In the genomic region with DNA sequence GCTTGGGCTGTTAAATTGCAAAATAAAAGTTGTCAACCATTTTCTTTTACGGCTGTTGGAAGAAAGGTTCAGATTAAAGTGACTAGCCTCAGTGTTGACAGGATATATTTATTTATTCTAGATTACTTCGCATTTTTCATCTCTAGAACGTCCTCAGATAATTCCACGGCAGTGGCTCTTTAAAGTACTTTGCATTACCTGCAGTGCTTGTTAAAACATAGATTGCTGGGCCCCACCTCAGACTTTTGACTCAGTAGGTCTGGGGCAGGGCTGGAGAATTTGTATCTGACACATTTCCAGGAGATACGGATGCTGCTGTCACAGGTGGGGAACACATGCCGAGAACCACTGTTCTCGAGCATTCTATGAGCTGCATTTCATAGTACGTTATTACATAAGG, we compare ENCODE assay signal across 9 cellular contexts.
"Had no signal": no experiment of that assay in that cellular context is flagged by ENCODE, and none has a peak within 500 bp of the region (broad histone marks: within the 10 kb centered on the region; RNA-seq: fewer than 3 reads in every experiment).

No MANE protein-coding gene starts in this region.

- H3K27ac ChIP-seq: GM23248, HL-60 had no signal

- ATAC-seq: HCT116, HepG2 had no signal

- H3K9me3 Mint-ChIP-seq: IgD-negative memory B cell had no signal

- DNase-seq: GM23248, GOT3, H7, HFFc6 had no signal

- H3K9ac ChIP-seq: GM23248 had no signal

- H3K36me3 Mint-ChIP-seq: IgD-negative memory B cell had no signal

- H2AFZ ChIP-seq: GM23248 had no signal

- H3K4me3 ChIP-seq: GM23248, HAP-1 had no signal

- H3K9me3 ChIP-seq: HAP-1 had no signal

- H3K27ac Mint-ChIP-seq: HFFc6, IgD-negative memory B cell had no signal

- H3K4me1 Mint-ChIP-seq: IgD-negative memory B cell had no signal

- H3K27me3 Mint-ChIP-seq: IgD-negative memory B cell had no signal

- H3K36me3 ChIP-seq: HAP-1 had no signal

- H3K4me3 Mint-ChIP-seq: HFFc6, IgD-negative memory B cell had no signal

- H3K4me1 ChIP-seq: HAP-1 had no signal
